In genomic region chr16:66511615-66512500, GRCh38 we compare ENCODE assay signal across 10 cellular contexts. TPM values are rescaled to one million over a fixed set of nuclear protein-coding genes. Genes with fewer than 3 reads are reported as not detected.
DNase-seq lines count a peak whose midpoint lies in the region; ATAC-seq, FAIRE-seq and TF ChIP-seq lines count a peak whose summit lies in the region.
"Had no signal": no experiment of that assay in that cellular context is flagged by ENCODE, and none has a peak within 500 bp of the region (broad histone marks: within the 10 kb centered on the region; RNA-seq: fewer than 3 reads in every experiment).

No MANE protein-coding gene starts in this region.

- no peak overlapping the region for H3K27ac Mint-ChIP-seq in astrocyte (ENCODE audit: unreplicated experiment)

- TF ChIP-seq CTCF in astrocyte (IDR thresholded peaks at IDR 0.05; ENCODE audit: insufficient read depth, low read depth, low read length) (no peak), tibial artery (IDR thresholded peaks at IDR 0.05) (no peak)

- WGBS in HUES64 = 33% methylated on average over 13 of the region's 13 CpGs

- H3K9me3 ChIP-seq in HUES64 (ENCODE audit: insufficient read depth, low read depth, low read length) (no peaks in the 10 kb centered on the region), astrocyte (ENCODE audit: insufficient read depth, low read depth, low read length) (no peaks in the 10 kb centered on the region), iPS-18a (ENCODE audit: control insufficient read depth, low read depth, low read length) (no peaks in the 10 kb centered on the region), tibial artery (no peaks in the 10 kb centered on the region)

- H3K36me3 ChIP-seq in HUES64 (ENCODE audit: insufficient read depth, low read length) (no peaks in the 10 kb centered on the region), astrocyte (ENCODE audit: insufficient read depth, low read length) (no peaks in the 10 kb centered on the region), iPS-18a (ENCODE audit: control insufficient read depth, low read depth, low read length) (no peaks in the 10 kb centered on the region), tibial artery (peaks cover 0 to 8% (median 0%) of the 10 kb centered on the region in 3 donors)

- no peaks in the 10 kb centered on the region for H3K9me3 Mint-ChIP-seq in astrocyte (ENCODE audit: unreplicated experiment)
- H3K9me3 Mint-ChIP-seq: memory B cell had no signal

- H3K4me2 ChIP-seq in astrocyte (ENCODE audit: low read length) = peak overlapping the region; percentile 72

- H3K27me3 Mint-ChIP-seq in astrocyte (ENCODE audit: low read depth, unreplicated experiment) = peaks cover 2% of the 10 kb centered on the region
- H3K27me3 Mint-ChIP-seq: memory B cell had no signal

- H3K4me3 Mint-ChIP-seq in astrocyte (ENCODE audit: unreplicated experiment) = peak overlapping the region; percentile 18
- H3K4me3 Mint-ChIP-seq: memory B cell had no signal

- H3K4me1 Mint-ChIP-seq in astrocyte (ENCODE audit: low read depth, unreplicated experiment) = peaks cover 31% of the 10 kb centered on the region

- H3K4me1 ChIP-seq in HUES64 (ENCODE audit: insufficient read depth, low read length) (peaks cover 28% of the 10 kb centered on the region), astrocyte (ENCODE audit: insufficient read depth, low read length) (peaks cover 54% of the 10 kb centered on the region), iPS-18a (ENCODE audit: control insufficient read depth, low read depth, low read length) (peaks cover 20% of the 10 kb centered on the region), tibial artery (peaks cover 10 to 82% (median 70%) of the 10 kb centered on the region in 4 donors)

- no peaks in the 10 kb centered on the region for H3K79me2 ChIP-seq in astrocyte (ENCODE audit: insufficient read depth, low read length)

- H3K9ac ChIP-seq in HUES64 (ENCODE audit: low read depth, low read length) (peak overlapping the region; percentile 54), astrocyte (ENCODE audit: low read length) (peak overlapping the region; percentile 32), iPS-18a (ENCODE audit: low read length) (peak overlapping the region; percentile 7)

- H4K20me1 ChIP-seq in astrocyte (ENCODE audit: insufficient read depth, low read length) = no peaks in the 10 kb centered on the region

- H3K4me3 ChIP-seq in HUES64 (ENCODE audit: low read length) (peak overlapping the region; percentile 8; the same call in 1 of the 2 replicates), astrocyte (ENCODE audit: insufficient read depth, low read depth, low read length) (no peak overlapping the region), iPS-18a (ENCODE audit: low read length) (no peak overlapping the region), tibial artery (no peak overlapping the region)

- H2AFZ ChIP-seq in astrocyte (ENCODE audit: low read depth, low read length) = peak overlapping the region; percentile 4

- no peaks in the 10 kb centered on the region for H3K36me3 Mint-ChIP-seq in astrocyte (ENCODE audit: low read depth, unreplicated experiment)
- H3K36me3 Mint-ChIP-seq: memory B cell had no signal

- H3K27ac ChIP-seq in HUES64 (ENCODE audit: low read depth, low read length) (peak overlapping the region; percentile 81), astrocyte (ENCODE audit: low read depth, low read length) (peak overlapping the region; percentile 70), iPS-18a (ENCODE audit: low read length) (peak overlapping the region; percentile 26), tibial artery (peak overlapping the region; percentile 77 to 86)

- FAIRE-seq in astrocyte (lab: Jason Lieb, UNC) = no peak

- peak; percentile 80 for DNase-seq in astrocyte (ENCODE audit: low read depth)
- peak in 1 of 2 donors; percentile 82 for DNase-seq in tibial artery
- no peak for DNase-seq in NCI-H1048 (lab: John Stamatoyannopoulos, UW)
- no peak for DNase-seq in NCI-H526 treated with DMSO at 0.1 percent for 48 hours (lab: John Stamatoyannopoulos, UW)
- DNase-seq: NCI-H2107 had no signal

- no peak for ATAC-seq in GM19455 (IDR thresholded peaks at IDR 0.05; ENCODE audit: unreplicated experiment)
- ATAC-seq in HG03354 (IDR thresholded peaks at IDR 0.05; ENCODE audit: poor library complexity, severe bottlenecking, unreplicated experiment) = no peak

- intact Hi-C loops in tibial artery (cut with DNase I; ENCODE audit: low total_unique reads) = no loop called here

- H3K27me3 ChIP-seq in HUES64 (ENCODE audit: insufficient read depth, low read length) (no peaks in the 10 kb centered on the region), astrocyte (ENCODE audit: insufficient read depth, low read length) (no peaks in the 10 kb centered on the region), iPS-18a (ENCODE audit: control insufficient read depth, insufficient read depth, low read length) (no peaks in the 10 kb centered on the region), tibial artery (no peaks in the 10 kb centered on the region)

RNA-seq across cellular contexts. Expression of gene TK2, which starts 38.1 kb away (rescaled TPM):
- polyA plus RNA-seq in HUES64 (2013, experiment 1 of 2) = 3.2 TPM
- polyA plus RNA-seq in HUES64 (2013, experiment 2 of 2) = 3.6 TPM
- 12.4 and 16.5 TPM in 2 replicates for total RNA-seq in astrocyte

RNA-seq across cellular contexts. Expression of gene CKLF, which starts 40.5 kb away (rescaled TPM):
- 32.8 TPM for polyA plus RNA-seq in HUES64 (2013, experiment 1 of 2)
- 36.9 TPM for polyA plus RNA-seq in HUES64 (2013, experiment 2 of 2)
- total RNA-seq in astrocyte = 24.5 and 27.9 TPM in 2 replicates

RNA-seq across cellular contexts. Expression of gene CMTM1, which starts 54.4 kb away (rescaled TPM):
- polyA plus RNA-seq in HUES64 (2013, experiment 1 of 2) = 2.7 TPM
- 4.2 TPM for polyA plus RNA-seq in HUES64 (2013, experiment 2 of 2)
- 2.7 and 6.4 TPM in 2 replicates for total RNA-seq in astrocyte

Comparison
In these comparisons a context has a peak if more than half of its experiments do, and no peak if none do; other contexts are left out.
1. H3K27ac ChIP-seq: peak in every context shown above with its lines; median percentile 82 in tibial artery; 81 in HUES64; 70 in astrocyte; 26 in iPS-18a.